In genomic region chr18:10791141-10791808, GRCh38 we compare ENCODE assay signal across 1 cellular context.
TF ChIP-seq lines count a peak whose summit lies in the region.

No MANE protein-coding gene starts in this region.

TF ChIP-seq in IMR-90, 13 proteins besides CTCF, POLR2A, EP300 and RAD21:
- TF ChIP-seq CEBPB (IDR thresholded peaks at IDR 0.05; ENCODE audit: low read depth, low read length) (0 out of 2 replicates have a peak, but pooled peaks have one; percentile 21), FOS (IDR thresholded peaks at IDR 0.05; ENCODE audit: low read depth, low read length) (no peak)
TF ChIP-seq in IMR-90: peak in this region for 1.
